ENCODE assay signal across 1 cellular context in the genomic region with DNA sequence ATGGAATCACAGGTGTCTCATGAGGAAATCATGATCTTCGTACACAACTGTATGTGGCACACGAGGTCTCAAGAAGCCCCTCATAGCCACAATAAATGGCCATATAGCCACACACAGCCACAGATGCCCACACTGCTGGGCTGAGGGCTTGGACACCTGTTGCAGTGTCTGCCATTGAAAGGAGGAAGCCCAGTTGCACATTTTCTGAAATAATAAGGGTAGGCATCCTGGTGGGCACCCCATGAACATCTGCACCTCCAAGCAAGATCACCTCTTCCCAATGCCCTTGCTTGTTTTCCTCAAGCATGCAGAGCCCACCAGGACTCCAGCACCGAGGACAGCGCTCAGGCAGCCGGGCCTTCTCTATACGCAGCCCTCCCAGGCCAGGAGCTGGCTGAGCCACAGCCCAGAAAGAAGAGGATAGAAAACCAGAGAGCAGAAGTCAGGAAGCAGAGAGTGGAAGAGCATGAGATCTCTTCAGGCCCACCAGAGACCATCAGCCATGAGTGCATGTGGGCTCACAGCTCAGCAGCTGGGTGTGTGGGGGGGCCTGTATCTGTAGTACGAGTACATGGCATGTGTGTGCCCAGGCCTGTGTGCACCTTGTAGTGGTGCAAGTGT.
TF ChIP-seq lines count a peak whose summit lies in the region.

No MANE protein-coding gene starts in this region.

TF ChIP-seq in HepG2, 621 proteins besides CTCF, POLR2A, EP300 and RAD21 (continued from another document and continues in another):
- TF ChIP-seq, protein P1, sequence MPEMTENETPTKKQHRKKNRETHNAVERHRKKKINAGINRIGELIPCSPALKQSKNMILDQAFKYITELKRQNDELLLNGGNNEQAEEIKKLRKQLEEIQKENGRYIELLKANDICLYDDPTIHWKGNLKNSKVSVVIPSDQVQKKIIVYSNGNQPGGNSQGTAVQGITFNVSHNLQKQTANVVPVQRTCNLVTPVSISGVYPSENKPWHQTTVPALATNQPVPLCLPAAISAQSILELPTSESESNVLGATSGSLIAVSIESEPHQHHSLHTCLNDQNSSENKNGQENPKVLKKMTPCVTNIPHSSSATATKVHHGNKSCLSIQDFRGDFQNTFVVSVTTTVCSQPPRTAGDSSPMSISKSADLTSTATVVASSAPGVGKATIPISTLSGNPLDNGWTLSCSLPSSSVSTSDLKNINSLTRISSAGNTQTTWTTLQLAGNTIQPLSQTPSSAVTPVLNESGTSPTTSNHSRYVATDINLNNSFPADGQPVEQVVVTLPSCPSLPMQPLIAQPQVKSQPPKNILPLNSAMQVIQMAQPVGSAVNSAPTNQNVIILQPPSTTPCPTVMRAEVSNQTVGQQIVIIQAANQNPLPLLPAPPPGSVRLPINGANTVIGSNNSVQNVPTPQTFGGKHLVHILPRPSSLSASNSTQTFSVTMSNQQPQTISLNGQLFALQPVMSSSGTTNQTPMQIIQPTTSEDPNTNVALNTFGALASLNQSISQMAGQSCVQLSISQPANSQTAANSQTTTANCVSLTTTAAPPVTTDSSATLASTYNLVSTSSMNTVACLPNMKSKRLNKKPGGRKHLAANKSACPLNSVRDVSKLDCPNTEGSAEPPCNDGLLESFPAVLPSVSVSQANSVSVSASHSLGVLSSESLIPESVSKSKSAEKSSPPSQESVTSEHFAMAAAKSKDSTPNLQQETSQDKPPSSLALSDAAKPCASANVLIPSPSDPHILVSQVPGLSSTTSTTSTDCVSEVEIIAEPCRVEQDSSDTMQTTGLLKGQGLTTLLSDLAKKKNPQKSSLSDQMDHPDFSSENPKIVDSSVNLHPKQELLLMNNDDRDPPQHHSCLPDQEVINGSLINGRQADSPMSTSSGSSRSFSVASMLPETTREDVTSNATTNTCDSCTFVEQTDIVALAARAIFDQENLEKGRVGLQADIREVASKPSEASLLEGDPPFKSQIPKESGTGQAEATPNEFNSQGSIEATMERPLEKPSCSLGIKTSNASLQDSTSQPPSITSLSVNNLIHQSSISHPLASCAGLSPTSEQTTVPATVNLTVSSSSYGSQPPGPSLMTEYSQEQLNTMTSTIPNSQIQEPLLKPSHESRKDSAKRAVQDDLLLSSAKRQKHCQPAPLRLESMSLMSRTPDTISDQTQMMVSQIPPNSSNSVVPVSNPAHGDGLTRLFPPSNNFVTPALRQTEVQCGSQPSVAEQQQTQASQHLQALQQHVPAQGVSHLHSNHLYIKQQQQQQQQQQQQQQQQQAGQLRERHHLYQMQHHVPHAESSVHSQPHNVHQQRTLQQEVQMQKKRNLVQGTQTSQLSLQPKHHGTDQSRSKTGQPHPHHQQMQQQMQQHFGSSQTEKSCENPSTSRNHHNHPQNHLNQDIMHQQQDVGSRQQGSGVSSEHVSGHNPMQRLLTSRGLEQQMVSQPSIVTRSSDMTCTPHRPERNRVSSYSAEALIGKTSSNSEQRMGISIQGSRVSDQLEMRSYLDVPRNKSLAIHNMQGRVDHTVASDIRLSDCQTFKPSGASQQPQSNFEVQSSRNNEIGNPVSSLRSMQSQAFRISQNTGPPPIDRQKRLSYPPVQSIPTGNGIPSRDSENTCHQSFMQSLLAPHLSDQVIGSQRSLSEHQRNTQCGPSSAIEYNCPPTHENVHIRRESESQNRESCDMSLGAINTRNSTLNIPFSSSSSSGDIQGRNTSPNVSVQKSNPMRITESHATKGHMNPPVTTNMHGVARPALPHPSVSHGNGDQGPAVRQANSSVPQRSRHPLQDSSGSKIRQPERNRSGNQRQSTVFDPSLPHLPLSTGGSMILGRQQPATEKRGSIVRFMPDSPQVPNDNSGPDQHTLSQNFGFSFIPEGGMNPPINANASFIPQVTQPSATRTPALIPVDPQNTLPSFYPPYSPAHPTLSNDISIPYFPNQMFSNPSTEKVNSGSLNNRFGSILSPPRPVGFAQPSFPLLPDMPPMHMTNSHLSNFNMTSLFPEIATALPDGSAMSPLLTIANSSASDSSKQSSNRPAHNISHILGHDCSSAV (CRISPR knock-in tag; IDR thresholded peaks at IDR 0.05; ENCODE audit: borderline replicate concordance), result no peak
- TF ChIP-seq, protein P2, sequence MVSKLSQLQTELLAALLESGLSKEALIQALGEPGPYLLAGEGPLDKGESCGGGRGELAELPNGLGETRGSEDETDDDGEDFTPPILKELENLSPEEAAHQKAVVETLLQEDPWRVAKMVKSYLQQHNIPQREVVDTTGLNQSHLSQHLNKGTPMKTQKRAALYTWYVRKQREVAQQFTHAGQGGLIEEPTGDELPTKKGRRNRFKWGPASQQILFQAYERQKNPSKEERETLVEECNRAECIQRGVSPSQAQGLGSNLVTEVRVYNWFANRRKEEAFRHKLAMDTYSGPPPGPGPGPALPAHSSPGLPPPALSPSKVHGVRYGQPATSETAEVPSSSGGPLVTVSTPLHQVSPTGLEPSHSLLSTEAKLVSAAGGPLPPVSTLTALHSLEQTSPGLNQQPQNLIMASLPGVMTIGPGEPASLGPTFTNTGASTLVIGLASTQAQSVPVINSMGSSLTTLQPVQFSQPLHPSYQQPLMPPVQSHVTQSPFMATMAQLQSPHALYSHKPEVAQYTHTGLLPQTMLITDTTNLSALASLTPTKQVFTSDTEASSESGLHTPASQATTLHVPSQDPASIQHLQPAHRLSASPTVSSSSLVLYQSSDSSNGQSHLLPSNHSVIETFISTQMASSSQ (IDR thresholded peaks at IDR 0.05; ENCODE audit: low read depth), result no peak
- TF ChIP-seq, protein P2 (CRISPR knock-in tag; IDR thresholded peaks at IDR 0.05; ENCODE audit: borderline replicate concordance), result no peak
- TF ChIP-seq ERF (CRISPR knock-in tag; IDR thresholded peaks at IDR 0.05) (peak; percentile 90), ZNF761 (CRISPR knock-in tag; conservative IDR thresholded peaks at IDR 0.05) (no peak), SNRNP70 (IDR thresholded peaks at IDR 0.05; ENCODE audit: low read depth, low read length) (no peak), NR2C2 (CRISPR knock-in tag; IDR thresholded peaks at IDR 0.05; ENCODE audit: borderline replicate concordance) (no peak), ZNF124 (CRISPR knock-in tag; IDR thresholded peaks at IDR 0.05) (peak; percentile 81), TRIM22 (IDR thresholded peaks at IDR 0.05) (no peak), FOXJ3 (CRISPR knock-in tag; IDR thresholded peaks at IDR 0.05; ENCODE audit: borderline replicate concordance) (no peak), ADNP (CRISPR knock-in tag; IDR thresholded peaks at IDR 0.05) (no peak), FOXO4 (CRISPR knock-in tag; conservative IDR thresholded peaks at IDR 0.05) (0 out of 2 replicates have a peak, but pooled peaks have one; percentile 69), FOXP1 (IDR thresholded peaks at IDR 0.05) (no peak), FOXP1 (CRISPR knock-in tag; IDR thresholded peaks at IDR 0.05) (no peak), ZBTB8A (CRISPR knock-in tag; IDR thresholded peaks at IDR 0.05; ENCODE audit: borderline replicate concordance, low read depth) (no peak), E2F1 (CRISPR knock-in tag; IDR thresholded peaks at IDR 0.05) (no peak), ZFP1 (CRISPR knock-in tag; IDR thresholded peaks at IDR 0.05) (no peak), SIX4 (CRISPR knock-in tag; IDR thresholded peaks at IDR 0.05) (peak; percentile 31; the same call in 1 of the 2 replicates), ZNF816 (CRISPR knock-in tag; IDR thresholded peaks at IDR 0.05; ENCODE audit: borderline replicate concordance) (no peak), ZNF180 (CRISPR knock-in tag; IDR thresholded peaks at IDR 0.05; ENCODE audit: borderline replicate concordance, low read depth) (no peak), MAFK (conservative IDR thresholded peaks at IDR 0.05 in 1 of 2, IDR thresholded peaks at IDR 0.05 in 1 of 2; ENCODE audit: low read length in 2 of 2) (no peak), GRHL1 (CRISPR knock-in tag; conservative IDR thresholded peaks at IDR 0.05) (no peak), ONECUT2 (CRISPR knock-in tag; IDR thresholded peaks at IDR 0.05) (no peak), BORCS8-MEF2B (CRISPR knock-in tag; IDR thresholded peaks at IDR 0.05) (peak; percentile 95), NONO (IDR thresholded peaks at IDR 0.05) (no peak), NONO (CRISPR knock-in tag; conservative IDR thresholded peaks at IDR 0.05) (no peak)
- TF ChIP-seq, protein P3, sequence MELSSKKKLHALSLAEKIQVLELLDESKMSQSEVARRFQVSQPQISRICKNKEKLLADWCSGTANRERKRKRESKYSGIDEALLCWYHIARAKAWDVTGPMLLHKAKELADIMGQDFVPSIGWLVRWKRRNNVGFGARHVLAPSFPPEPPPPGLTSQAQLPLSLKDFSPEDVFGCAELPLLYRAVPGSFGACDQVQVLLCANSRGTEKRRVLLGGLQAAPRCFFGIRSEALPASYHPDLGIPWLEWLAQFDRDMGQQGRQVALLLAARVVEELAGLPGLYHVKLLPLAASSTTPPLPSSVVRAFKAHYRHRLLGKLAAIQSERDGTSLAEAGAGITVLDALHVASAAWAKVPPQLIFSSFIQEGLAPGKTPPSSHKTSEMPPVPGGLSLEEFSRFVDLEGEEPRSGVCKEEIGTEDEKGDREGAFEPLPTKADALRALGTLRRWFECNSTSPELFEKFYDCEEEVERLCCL (CRISPR knock-in tag; IDR thresholded peaks at IDR 0.05; ENCODE audit: borderline replicate concordance), result no peak
- TF ChIP-seq, protein P4, sequence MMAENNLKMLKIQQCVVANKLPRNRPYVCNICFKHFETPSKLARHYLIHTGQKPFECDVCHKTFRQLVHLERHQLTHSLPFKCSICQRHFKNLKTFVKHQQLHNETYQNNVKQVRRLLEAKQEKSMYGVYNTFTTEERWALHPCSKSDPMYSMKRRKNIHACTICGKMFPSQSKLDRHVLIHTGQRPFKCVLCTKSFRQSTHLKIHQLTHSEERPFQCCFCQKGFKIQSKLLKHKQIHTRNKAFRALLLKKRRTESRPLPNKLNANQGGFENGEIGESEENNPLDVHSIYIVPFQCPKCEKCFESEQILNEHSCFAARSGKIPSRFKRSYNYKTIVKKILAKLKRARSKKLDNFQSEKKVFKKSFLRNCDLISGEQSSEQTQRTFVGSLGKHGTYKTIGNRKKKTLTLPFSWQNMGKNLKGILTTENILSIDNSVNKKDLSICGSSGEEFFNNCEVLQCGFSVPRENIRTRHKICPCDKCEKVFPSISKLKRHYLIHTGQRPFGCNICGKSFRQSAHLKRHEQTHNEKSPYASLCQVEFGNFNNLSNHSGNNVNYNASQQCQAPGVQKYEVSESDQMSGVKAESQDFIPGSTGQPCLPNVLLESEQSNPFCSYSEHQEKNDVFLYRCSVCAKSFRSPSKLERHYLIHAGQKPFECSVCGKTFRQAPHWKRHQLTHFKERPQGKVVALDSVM (CRISPR knock-in tag; IDR thresholded peaks at IDR 0.05), result no peak
- TF ChIP-seq, protein P5, sequence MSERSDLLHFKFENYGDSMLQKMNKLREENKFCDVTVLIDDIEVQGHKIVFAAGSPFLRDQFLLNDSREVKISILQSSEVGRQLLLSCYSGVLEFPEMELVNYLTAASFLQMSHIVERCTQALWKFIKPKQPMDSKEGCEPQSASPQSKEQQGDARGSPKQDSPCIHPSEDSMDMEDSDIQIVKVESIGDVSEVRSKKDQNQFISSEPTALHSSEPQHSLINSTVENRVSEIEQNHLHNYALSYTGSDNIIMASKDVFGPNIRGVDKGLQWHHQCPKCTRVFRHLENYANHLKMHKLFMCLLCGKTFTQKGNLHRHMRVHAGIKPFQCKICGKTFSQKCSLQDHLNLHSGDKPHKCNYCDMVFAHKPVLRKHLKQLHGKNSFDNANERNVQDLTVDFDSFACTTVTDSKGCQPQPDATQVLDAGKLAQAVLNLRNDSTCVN (CRISPR knock-in tag; IDR thresholded peaks at IDR 0.05; ENCODE audit: borderline replicate concordance), result peak; percentile 81
